In genomic region chr9:89281106-89281505, GRCh38 we compare ENCODE assay signal across 12 cellular contexts.
"Had no signal": no experiment of that assay in that cellular context is flagged by ENCODE, and none has a peak within 500 bp of the region (broad histone marks: within the 10 kb centered on the region; RNA-seq: fewer than 3 reads in every experiment).

No MANE protein-coding gene starts in this region.

- H3K9me3 ChIP-seq: right atrium auricular region had no signal

- H3K27me3 ChIP-seq: hepatocyte, right atrium auricular region had no signal

- H2AFZ ChIP-seq: hepatocyte had no signal

- H3K27ac Mint-ChIP-seq: naive B cell had no signal

- DNase-seq: cortex of kidney; effector memory CD4-positive, alpha-beta T cell; foreskin melanocyte; head of caudate nucleus; kidney glomerular epithelial cell; mesendoderm; naive B cell; stimulated activated CD4-positive, alpha-beta T cell treated with anti-CD3 and anti-CD28 coated beads, Interleukin-2, amount 100 ng/mL, for 48 hours; stimulated activated naive CD4-positive, alpha-beta T cell treated with Interleukin-2 at 50 U/mL for 16 hours had no signal

- H3K27me3 Mint-ChIP-seq: naive B cell had no signal

- H3K36me3 ChIP-seq: right atrium auricular region had no signal

- H3K4me2 ChIP-seq: hepatocyte, smooth muscle cell had no signal

- H3K27ac ChIP-seq: hepatocyte, right atrium auricular region had no signal

- H3K4me1 Mint-ChIP-seq: naive B cell had no signal

- H3K79me2 ChIP-seq: hepatocyte had no signal

- H3K4me3 ChIP-seq: hepatocyte, smooth muscle cell had no signal
